1 cellular context compared by ENCODE assay signal in genomic region chr2:39725401-39725800, GRCh38.
TF ChIP-seq lines count a peak whose summit lies in the region.

No MANE protein-coding gene starts in this region.

TF ChIP-seq in HepG2, 621 proteins besides CTCF, POLR2A, EP300 and RAD21:
- TF ChIP-seq ZNF10 (CRISPR knock-in tag; IDR thresholded peaks at IDR 0.05; ENCODE audit: borderline replicate concordance, low read depth) (no peak), ZNF207 (IDR thresholded peaks at IDR 0.05; ENCODE audit: borderline replicate concordance) (no peak), HNF4A (CRISPR knock-in tag; IDR thresholded peaks at IDR 0.05) (no peak), TFE3 (CRISPR knock-in tag; IDR thresholded peaks at IDR 0.05) (no peak), NFRKB (IDR thresholded peaks at IDR 0.05) (no peak), ZHX1 (CRISPR knock-in tag; IDR thresholded peaks at IDR 0.05; ENCODE audit: low read depth) (no peak), TCF7 (IDR thresholded peaks at IDR 0.05; ENCODE audit: low read depth) (no peak), KLF9 (CRISPR knock-in tag; IDR thresholded peaks at IDR 0.05; ENCODE audit: low read depth) (no peak), ZNF709 (CRISPR knock-in tag; IDR thresholded peaks at IDR 0.05) (no peak), CCDC6 (CRISPR knock-in tag; IDR thresholded peaks at IDR 0.05) (no peak), GZF1 (CRISPR knock-in tag; IDR thresholded peaks at IDR 0.05) (no peak), HMG20B (CRISPR knock-in tag; conservative IDR thresholded peaks at IDR 0.05) (no peak), ZNF138 (CRISPR knock-in tag; IDR thresholded peaks at IDR 0.05; ENCODE audit: low read depth) (no peak), KAT7 (CRISPR knock-in tag; IDR thresholded peaks at IDR 0.05; ENCODE audit: borderline replicate concordance) (no peak), ZNF34 (CRISPR knock-in tag; IDR thresholded peaks at IDR 0.05; ENCODE audit: borderline replicate concordance) (no peak), RELA (CRISPR knock-in tag; IDR thresholded peaks at IDR 0.05) (no peak), ZSCAN20 (CRISPR knock-in tag; IDR thresholded peaks at IDR 0.05; ENCODE audit: borderline replicate concordance) (no peak), KAT8 (CRISPR knock-in tag; IDR thresholded peaks at IDR 0.05) (no peak)
- TF ChIP-seq, protein P1, sequence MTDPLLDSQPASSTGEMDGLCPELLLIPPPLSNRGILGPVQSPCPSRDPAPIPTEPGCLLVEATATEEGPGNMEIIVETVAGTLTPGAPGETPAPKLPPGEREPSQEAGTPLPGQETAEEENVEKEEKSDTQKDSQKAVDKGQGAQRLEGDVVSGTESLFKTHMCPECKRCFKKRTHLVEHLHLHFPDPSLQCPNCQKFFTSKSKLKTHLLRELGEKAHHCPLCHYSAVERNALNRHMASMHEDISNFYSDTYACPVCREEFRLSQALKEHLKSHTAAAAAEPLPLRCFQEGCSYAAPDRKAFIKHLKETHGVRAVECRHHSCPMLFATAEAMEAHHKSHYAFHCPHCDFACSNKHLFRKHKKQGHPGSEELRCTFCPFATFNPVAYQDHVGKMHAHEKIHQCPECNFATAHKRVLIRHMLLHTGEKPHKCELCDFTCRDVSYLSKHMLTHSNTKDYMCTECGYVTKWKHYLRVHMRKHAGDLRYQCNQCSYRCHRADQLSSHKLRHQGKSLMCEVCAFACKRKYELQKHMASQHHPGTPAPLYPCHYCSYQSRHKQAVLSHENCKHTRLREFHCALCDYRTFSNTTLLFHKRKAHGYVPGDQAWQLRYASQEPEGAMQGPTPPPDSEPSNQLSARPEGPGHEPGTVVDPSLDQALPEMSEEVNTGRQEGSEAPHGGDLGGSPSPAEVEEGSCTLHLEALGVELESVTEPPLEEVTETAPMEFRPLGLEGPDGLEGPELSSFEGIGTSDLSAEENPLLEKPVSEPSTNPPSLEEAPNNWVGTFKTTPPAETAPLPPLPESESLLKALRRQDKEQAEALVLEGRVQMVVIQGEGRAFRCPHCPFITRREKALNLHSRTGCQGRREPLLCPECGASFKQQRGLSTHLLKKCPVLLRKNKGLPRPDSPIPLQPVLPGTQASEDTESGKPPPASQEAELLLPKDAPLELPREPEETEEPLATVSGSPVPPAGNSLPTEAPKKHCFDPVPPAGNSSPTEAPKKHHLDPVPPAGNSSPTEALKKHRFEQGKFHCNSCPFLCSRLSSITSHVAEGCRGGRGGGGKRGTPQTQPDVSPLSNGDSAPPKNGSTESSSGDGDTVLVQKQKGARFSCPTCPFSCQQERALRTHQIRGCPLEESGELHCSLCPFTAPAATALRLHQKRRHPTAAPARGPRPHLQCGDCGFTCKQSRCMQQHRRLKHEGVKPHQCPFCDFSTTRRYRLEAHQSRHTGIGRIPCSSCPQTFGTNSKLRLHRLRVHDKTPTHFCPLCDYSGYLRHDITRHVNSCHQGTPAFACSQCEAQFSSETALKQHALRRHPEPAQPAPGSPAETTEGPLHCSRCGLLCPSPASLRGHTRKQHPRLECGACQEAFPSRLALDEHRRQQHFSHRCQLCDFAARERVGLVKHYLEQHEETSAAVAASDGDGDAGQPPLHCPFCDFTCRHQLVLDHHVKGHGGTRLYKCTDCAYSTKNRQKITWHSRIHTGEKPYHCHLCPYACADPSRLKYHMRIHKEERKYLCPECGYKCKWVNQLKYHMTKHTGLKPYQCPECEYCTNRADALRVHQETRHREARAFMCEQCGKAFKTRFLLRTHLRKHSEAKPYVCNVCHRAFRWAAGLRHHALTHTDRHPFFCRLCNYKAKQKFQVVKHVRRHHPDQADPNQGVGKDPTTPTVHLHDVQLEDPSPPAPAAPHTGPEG (CRISPR knock-in tag; IDR thresholded peaks at IDR 0.05), result no peak
TF ChIP-seq in HepG2: peak in this region for 0.
